In genomic region chr9:128689820-128690683, GRCh38 we compare ENCODE assay signal across 8 cellular contexts.
DNase-seq lines count a peak whose midpoint lies in the region; ATAC-seq and TF ChIP-seq lines count a peak whose summit lies in the region.

No MANE protein-coding gene starts in this region.

- TF ChIP-seq CTCF in LNCaP clone FGC (IDR thresholded peaks at IDR 0.05; ENCODE audit: control insufficient read depth, extremely low read depth, insufficient read depth), result no peak

- H3K4me3 Mint-ChIP-seq in memory B cell, result peak overlapping the region; percentile 99
- peak overlapping the region; percentile 95 for H3K4me3 Mint-ChIP-seq in stimulated activated memory B cell treated with anti-CD40 and anti-IgM and Interleukin-4, amounts not matched to agents 10 μg/mL and 1 μg/mL and 100 μg/mL, for 72 hours

- H3K9ac ChIP-seq in duodenal mucosa (ENCODE audit: low read depth in 1 of 2, low read length in 2 of 2), result peak overlapping the region; percentile 82 to 89

- H3K4me3 ChIP-seq in LNCaP clone FGC (ENCODE audit: low read depth, low read length) (peak overlapping the region; percentile 97), duodenal mucosa (ENCODE audit: low read depth in 1 of 2, low read length in 2 of 2) (peak overlapping the region; percentile 94 to 98)

- ATAC-seq in memory B cell (ENCODE audit: low read depth) (peak; percentile 15), HG03378 (IDR thresholded peaks at IDR 0.05; ENCODE audit: unreplicated experiment) (no peak)
- peak; percentile 9 for ATAC-seq in stimulated activated memory B cell treated with anti-CD40 and anti-IgM and Interleukin-4, amounts not matched to agents 10 μg/mL and 1 μg/mL and 100 μg/mL, for 72 hours

- peak; percentile 43 for DNase-seq in DMS79 treated with DMSO at 0.1 percent for 48 hours (lab: John Stamatoyannopoulos, UW)
- DNase-seq in DMS79 (lab: John Stamatoyannopoulos, UW), result no peak
- DNase-seq in LNCaP clone FGC (ENCODE audit: low read depth), result no peak
- peak; percentile 53 for DNase-seq in activated CD4-positive, alpha-beta T cell treated with anti-CD3 and anti-CD28 coated beads for 48 hours
- no peak for DNase-seq in memory B cell (ENCODE audit: low spot score in 2 of 2)

- no peaks in the 10 kb centered on the region for H3K9me3 Mint-ChIP-seq in memory B cell
- H3K9me3 Mint-ChIP-seq in stimulated activated memory B cell treated with anti-CD40 and anti-IgM and Interleukin-4, amounts not matched to agents 10 μg/mL and 1 μg/mL and 100 μg/mL, for 72 hours, result no peaks in the 10 kb centered on the region

- H3K27me3 ChIP-seq in duodenal mucosa (ENCODE audit: control insufficient read depth in 1 of 2, insufficient read depth in 2 of 2, low read length in 2 of 2), result no peaks in the 10 kb centered on the region

- H3K27me3 Mint-ChIP-seq in memory B cell, result no peaks in the 10 kb centered on the region
- H3K27me3 Mint-ChIP-seq in stimulated activated memory B cell treated with anti-CD40 and anti-IgM and Interleukin-4, amounts not matched to agents 10 μg/mL and 1 μg/mL and 100 μg/mL, for 72 hours, result no peaks in the 10 kb centered on the region

- H3K36me3 Mint-ChIP-seq in memory B cell, result peaks cover 15% of the 10 kb centered on the region
- peaks cover 46% of the 10 kb centered on the region for H3K36me3 Mint-ChIP-seq in stimulated activated memory B cell treated with anti-CD40 and anti-IgM and Interleukin-4, amounts not matched to agents 10 μg/mL and 1 μg/mL and 100 μg/mL, for 72 hours

- peak overlapping the region; percentile 94 for H3K27ac Mint-ChIP-seq in memory B cell
- peak overlapping the region; percentile 88 for H3K27ac Mint-ChIP-seq in stimulated activated memory B cell treated with anti-CD40 and anti-IgM and Interleukin-4, amounts not matched to agents 10 μg/mL and 1 μg/mL and 100 μg/mL, for 72 hours

- peak overlapping the region; percentile 46 for H3K27ac ChIP-seq in duodenal mucosa (ENCODE audit: low read depth, low read length)

- H3K4me1 Mint-ChIP-seq in memory B cell, result peaks cover 34% of the 10 kb centered on the region
- peaks cover 61% of the 10 kb centered on the region for H3K4me1 Mint-ChIP-seq in stimulated activated memory B cell treated with anti-CD40 and anti-IgM and Interleukin-4, amounts not matched to agents 10 μg/mL and 1 μg/mL and 100 μg/mL, for 72 hours

- H3K4me1 ChIP-seq in duodenal mucosa (ENCODE audit: control insufficient read depth in 1 of 2, insufficient read depth in 2 of 2, low read length in 2 of 2), result peaks cover 31 to 41% of the 10 kb centered on the region in 2 donors

- no peaks in the 10 kb centered on the region for H3K9me3 ChIP-seq in duodenal mucosa (ENCODE audit: control insufficient read depth in 1 of 2, low read length in 2 of 2)

- peaks cover 14 to 32% of the 10 kb centered on the region in 2 donors for H3K36me3 ChIP-seq in duodenal mucosa (ENCODE audit: control insufficient read depth in 1 of 2, insufficient read depth in 2 of 2, low read length in 2 of 2)

Comparison
In these comparisons a context has a peak if more than half of its experiments do, and no peak if none do; other contexts are left out.
1. DNase-seq: peak in DMS79 treated with DMSO at 0.1 percent for 48 hours (single experiment) and activated CD4-positive, alpha-beta T cell treated with anti-CD3 and anti-CD28 coated beads for 48 hours (single experiment); none in DMS79 (single experiment), LNCaP clone FGC (single experiment) and memory B cell (0 of 2).